Comparison of ENCODE assay signal across 8 cellular contexts in the genomic region with DNA sequence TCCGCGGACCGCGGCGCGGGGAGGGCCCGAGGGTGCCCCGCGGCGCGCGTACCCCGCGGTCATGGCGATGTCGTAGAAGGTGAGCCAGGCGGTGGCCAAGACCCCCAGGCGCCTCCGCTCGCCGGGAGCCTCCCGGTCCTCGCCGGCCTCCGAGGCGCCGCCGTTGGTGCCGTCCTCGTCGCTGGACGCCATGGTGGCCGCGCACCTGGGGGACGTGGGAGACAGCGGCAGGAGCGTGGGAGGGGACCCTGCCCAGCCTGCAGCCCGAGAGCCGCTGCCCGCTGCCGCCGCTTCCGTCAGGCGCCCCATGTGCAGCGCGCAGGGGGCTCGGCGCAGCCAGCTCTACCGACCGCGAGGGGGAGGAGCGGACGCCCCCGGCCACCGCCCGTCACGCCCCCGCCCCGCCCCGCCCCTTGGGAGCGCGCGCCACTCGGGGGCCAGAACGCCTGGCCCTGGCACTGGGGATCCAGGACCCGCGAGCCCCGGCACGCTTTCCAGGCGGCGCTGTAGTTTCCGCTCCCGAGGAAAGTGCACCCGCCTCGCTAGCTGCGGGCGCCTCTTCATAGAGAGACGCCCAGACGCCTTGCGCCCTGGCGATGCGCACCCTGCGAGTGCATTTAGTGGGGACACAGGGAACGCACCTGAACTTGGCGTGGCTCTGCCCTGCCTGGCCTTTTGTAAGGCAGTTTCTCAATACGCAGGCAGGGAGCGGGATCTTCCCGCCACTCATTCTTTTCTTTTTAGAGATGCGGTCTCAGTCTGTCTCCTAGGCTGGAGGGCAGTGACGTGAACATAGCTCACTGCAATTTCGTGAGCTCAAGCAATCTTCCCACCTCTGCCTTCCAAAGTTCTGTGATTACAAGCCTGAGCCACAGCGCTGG. TPM values are rescaled to one million over a fixed set of nuclear protein-coding genes. Genes with fewer than 3 reads are reported as not detected.
DNase-seq lines count a peak whose midpoint lies in the region; ATAC-seq and TF ChIP-seq lines count a peak whose summit lies in the region.

A gene with protein sequence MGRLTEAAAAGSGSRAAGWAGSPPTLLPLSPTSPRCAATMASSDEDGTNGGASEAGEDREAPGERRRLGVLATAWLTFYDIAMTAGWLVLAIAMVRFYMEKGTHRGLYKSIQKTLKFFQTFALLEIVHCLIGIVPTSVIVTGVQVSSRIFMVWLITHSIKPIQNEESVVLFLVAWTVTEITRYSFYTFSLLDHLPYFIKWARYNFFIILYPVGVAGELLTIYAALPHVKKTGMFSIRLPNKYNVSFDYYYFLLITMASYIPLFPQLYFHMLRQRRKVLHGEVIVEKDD (minus strand): TSS at position 344 of the 881 bp plus-strand sequence. CDS start 35 bp downstream, at position 309.

- H3K27me3 Mint-ChIP-seq in CD8-positive, alpha-beta memory T cell, result peaks cover 8 to 21% of the 10 kb centered on the region in 2 donors
- H3K27me3 Mint-ChIP-seq in nephron progenitor cell (ENCODE audit: low read depth, poor library complexity), result peaks cover 9% of the 10 kb centered on the region

- H3K4me1 Mint-ChIP-seq in CD8-positive, alpha-beta memory T cell, result peaks cover 5 to 12% (median 8%) of the 10 kb centered on the region in 3 donors
- no peaks in the 10 kb centered on the region for H3K4me1 Mint-ChIP-seq in nephron progenitor cell

- H3K36me3 ChIP-seq in CD8-positive, alpha-beta memory T cell (ENCODE audit: insufficient read depth, low read length), result no peaks in the 10 kb centered on the region
- no peaks in the 10 kb centered on the region for H3K36me3 ChIP-seq in Peyer's patch

- peak within 1 kb of the TSS in 2 of 8 donors; percentile 21 to 77 for H3K27ac Mint-ChIP-seq in CD8-positive, alpha-beta memory T cell
- no peak within 1 kb of the TSS for H3K27ac Mint-ChIP-seq in nephron progenitor cell

- POLR2A ChIA-PET in CD8-positive, alpha-beta memory T cell (lab: Charles Lee), result interaction anchor here (0.5 to 0.6 kb wide), 3 partner anchors 16 to 591 kb away, joined by 3 to 6 read pairs (median 3); no protein-coding TSS in a partner anchor

- TF ChIP-seq POLR2A in Peyer's patch (IDR thresholded peaks at IDR 0.05), result no peak

- H3K27ac ChIP-seq in CD8-positive, alpha-beta memory T cell (ENCODE audit: low read depth, low read length), result no peak within 1 kb of the TSS
- H3K27ac ChIP-seq in Peyer's patch, result peak within 1 kb of the TSS; percentile 42 to 84 (median 52)

- ATAC-seq in GM19395 (IDR thresholded peaks at IDR 0.05; ENCODE audit: unreplicated experiment), result peak; percentile 64
- ATAC-seq in HG03469 (IDR thresholded peaks at IDR 0.05; ENCODE audit: unreplicated experiment), result peak; percentile 46

- H3K4me1 ChIP-seq in CD8-positive, alpha-beta memory T cell (ENCODE audit: insufficient read depth, low read length), result peaks cover 5% of the 10 kb centered on the region
- H3K4me1 ChIP-seq in Peyer's patch, result peaks cover 0 to 10% (median 6%) of the 10 kb centered on the region in 4 donors

- CTCF ChIA-PET in CD8-positive, alpha-beta memory T cell (lab: Charles Lee), result interaction anchor here (1.5 to 2.0 kb wide), 2 partner anchors 27 to 74 kb away, joined by 3 to 4 read pairs; a partner anchor contains a TSS

- H3K4me3 Mint-ChIP-seq in CD8-positive, alpha-beta memory T cell, result peak within 1 kb of the TSS; percentile 80 to 92 (median 87)
- H3K4me3 Mint-ChIP-seq in nephron progenitor cell, result peak within 1 kb of the TSS; percentile 88

- TF ChIP-seq CTCF in Peyer's patch (IDR thresholded peaks at IDR 0.05), result no peak
- no peak for TF ChIP-seq CTCF in fibroblast of the aortic adventitia (IDR thresholded peaks at IDR 0.05; ENCODE audit: insufficient read depth, low read length)
- no peak for TF ChIP-seq CTCF in nephron progenitor cell (IDR thresholded peaks at IDR 0.05)

- H3K9me3 ChIP-seq in CD8-positive, alpha-beta memory T cell (ENCODE audit: low read length), result no peaks in the 10 kb centered on the region
- H3K9me3 ChIP-seq in Peyer's patch, result no peaks in the 10 kb centered on the region

- H3K27me3 ChIP-seq in CD8-positive, alpha-beta memory T cell (ENCODE audit: insufficient read depth, low read length, poor library complexity, severe bottlenecking), result no peaks in the 10 kb centered on the region
- H3K27me3 ChIP-seq in Peyer's patch, result no peaks in the 10 kb centered on the region

- peak; percentile 26 to 56 (median 37) for DNase-seq in CD8-positive, alpha-beta memory T cell
- DNase-seq in Peyer's patch (peak; percentile 23 to 76 (median 75)), fibroblast of the aortic adventitia (ENCODE audit: low read depth) (peak; percentile 67), nephron progenitor cell (peak; percentile 87), superior temporal gyrus (ENCODE audit: extremely low spot score) (peak; percentile 64)
- peak; percentile 87 for DNase-seq in activated effector memory CD4-positive, alpha-beta T cell treated with anti-CD3 and anti-CD28 coated beads, Interleukin-2, amount 50 U/mL, for 16 hours

- no peaks in the 10 kb centered on the region for H3K9me3 Mint-ChIP-seq in CD8-positive, alpha-beta memory T cell
- H3K9me3 Mint-ChIP-seq in nephron progenitor cell, result no peaks in the 10 kb centered on the region

- H3K4me3 ChIP-seq in CD8-positive, alpha-beta memory T cell (ENCODE audit: low read length), result peak within 1 kb of the TSS; percentile 76
- H3K4me3 ChIP-seq in Peyer's patch, result peak within 1 kb of the TSS; percentile 58 to 87 (median 75)
- H3K4me3 ChIP-seq in fibroblast of the aortic adventitia (ENCODE audit: low read depth, low read length), result peak within 1 kb of the TSS; percentile 80

- H3K36me3 Mint-ChIP-seq in CD8-positive, alpha-beta memory T cell, result no peaks in the 10 kb centered on the region
- peaks cover 15% of the 10 kb centered on the region for H3K36me3 Mint-ChIP-seq in nephron progenitor cell (ENCODE audit: low read depth)

RNA-seq across cellular contexts. Expression of the gene that starts here (rescaled TPM):
- 1 to 10 TPM; 1.9 to 2.2 TPM for total RNA-seq in CD8-positive, alpha-beta memory T cell
- 1.1 TPM for polyA plus RNA-seq in CD8-positive, alpha-beta memory T cell
- total RNA-seq in Peyer's patch, result 1 to 10 TPM; 1.2 to 5.8 (median 3.7) TPM
- total RNA-seq in fibroblast of the aortic adventitia (ENCODE audit: low replicate concordance), result 7.0 and 18.4 TPM in 2 replicates

Comparison
In these comparisons a context has a peak if more than half of its experiments do, and no peak if none do; other contexts are left out.
1. DNase-seq: peak in every context shown above with its lines; median percentile 87 in activated effector memory CD4-positive, alpha-beta T cell treated with anti-CD3 and anti-CD28 coated beads, Interleukin-2, amount 50 U/mL, for 16 hours; 87 in nephron progenitor cell; 75 in Peyer's patch; 67 in fibroblast of the aortic adventitia; 64 in superior temporal gyrus; 37 in CD8-positive, alpha-beta memory T cell.